14 cellular contexts compared by ENCODE assay signal in genomic region chr10:80496555-80497172, GRCh38. TPM values are rescaled to one million over a fixed set of nuclear protein-coding genes. Genes with fewer than 3 reads are reported as not detected.
DNase-seq lines count a peak whose midpoint lies in the region; ATAC-seq, FAIRE-seq and TF ChIP-seq lines count a peak whose summit lies in the region.
"Had no signal": no experiment of that assay in that cellular context is flagged by ENCODE, and none has a peak within 500 bp of the region (broad histone marks: within the 10 kb centered on the region; RNA-seq: fewer than 3 reads in every experiment).

No MANE protein-coding gene starts in this region.

- peaks cover 5 to 17% of the 10 kb centered on the region in 2 experiments; a peak in 4 of 5 replicates for H3K36me3 ChIP-seq in HepG2 (replicated peaks in 1 of 2; ENCODE audit: control insufficient read depth in 1 of 2, insufficient read depth in 2 of 2, low read length in 2 of 2)
- H3K36me3 ChIP-seq in right lobe of liver: no peaks in the 10 kb centered on the region
- H3K36me3 ChIP-seq in GM12878 (ENCODE audit: control insufficient read depth in 2 of 2, insufficient read depth in 2 of 2, low read length in 1 of 2): peaks cover 2 to 5% of the 10 kb centered on the region in 2 experiments; a peak in 2 of 4 replicates
- peaks cover 0 to 7% (median 0%) of the 10 kb centered on the region in 3 experiments for H3K36me3 ChIP-seq in naive thymus-derived CD4-positive, alpha-beta T cell (ENCODE audit: control insufficient read depth in 2 of 3, insufficient read depth in 3 of 3, low read length in 3 of 3)

- no peak overlapping the region for H3K4me3 ChIP-seq in HepG2 (replicated peaks in 1 of 3; ENCODE audit: insufficient read depth in 1 of 3, low read depth in 2 of 3, low read length in 3 of 3)
- no peak overlapping the region for H3K4me3 ChIP-seq in right lobe of liver
- H3K4me3 ChIP-seq in GM12878: no peak overlapping the region
- no peak overlapping the region for H3K4me3 ChIP-seq in naive thymus-derived CD4-positive, alpha-beta T cell (ENCODE audit: low read length)

- H4K20me1 ChIP-seq in HepG2 (ENCODE audit: insufficient read depth, low read length) (no peaks in the 10 kb centered on the region), GM12878 (ENCODE audit: control insufficient read depth, insufficient read depth) (no peaks in the 10 kb centered on the region)

- BruUV-seq in HepG2 (replicated peaks; lab: Mats Ljungman, UMichigan): no TSS peak
- BruUV-seq in GM12878 (replicated peaks; lab: Mats Ljungman, UMichigan): no TSS peak

- FAIRE-seq in HepG2 (lab: Jason Lieb, UNC) (no peak), GM12878 (lab: Jason Lieb, UNC) (no peak)
- FAIRE-seq: GM12892 had no signal

- TF ChIP-seq POLR2A in HepG2 (IDR thresholded peaks at IDR 0.05; ENCODE audit: insufficient read depth in 1 of 2, low read depth in 2 of 2, low read length in 2 of 2) (no peak), right lobe of liver (IDR thresholded peaks at IDR 0.05) (no peak), GM12878 (IDR thresholded peaks at IDR 0.05; ENCODE audit: low read depth, low read length) (no peak)

- no peak for TF ChIP-seq CTCF in HepG2 (CRISPR knock-in tag; IDR thresholded peaks at IDR 0.05)
- TF ChIP-seq CTCF in right lobe of liver (IDR thresholded peaks at IDR 0.05): no peak
- no peak for TF ChIP-seq CTCF in GM12878 (IDR thresholded peaks at IDR 0.05 in 2 of 3, conservative IDR thresholded peaks at IDR 0.05 in 1 of 3; ENCODE audit: control insufficient read depth in 2 of 3, extremely low read depth in 1 of 3, insufficient read depth in 1 of 3, low read depth in 3 of 3, low read length in 3 of 3)

- no peaks in the 10 kb centered on the region for H3K27me3 Mint-ChIP-seq in naive thymus-derived CD4-positive, alpha-beta T cell
- H3K27me3 Mint-ChIP-seq: progenitor cell of endocrine pancreas had no signal

- in situ Hi-C loops in HepG2 (cut with HindIII; ENCODE audit: extremely low pct_ligation_motif_present, low pct_unique_long_range_greater_than_20kb) (no loop called here), GM12878 (cut with MboI) (no loop called here)

- TF ChIP-seq RAD21 in HepG2 (CRISPR knock-in tag; IDR thresholded peaks at IDR 0.05) (no peak), GM12878 (IDR thresholded peaks at IDR 0.05; ENCODE audit: insufficient read depth, low read depth, low read length) (no peak)

- peaks cover 0 to 10% (median 6%) of the 10 kb centered on the region in 11 donors for H3K9me3 Mint-ChIP-seq in naive thymus-derived CD4-positive, alpha-beta T cell

- RAD21 ChIA-PET in GM12878 (lab: Charles Lee; ENCODE audit: unreplicated experiment): interaction anchor here (13.9 kb wide), 1 partner anchor 32 kb away, joined by 412 read pairs; the partner anchor contains the start of gene TSPAN14

- POLR2A ChIA-PET in HepG2 (lab: Yijun Ruan, JAX): interaction anchor here (3.2 kb wide), 1 partner anchor 32 kb away, joined by 25 read pairs; no protein-coding TSS in a partner anchor
- POLR2A ChIA-PET in GM12878 (lab: Charles Lee): interaction anchor here (0.6 to 1.0 kb wide), 3 partner anchors 37 to 400 kb away, joined by 3 read pairs; no protein-coding TSS in a partner anchor
- POLR2A ChIA-PET in naive thymus-derived CD4-positive, alpha-beta T cell (lab: Charles Lee): interaction anchor here (0.9 to 11.4 kb wide), 4 partner anchors 9 to 39 kb away, joined by 4 to 582 read pairs (median 98); partner anchors contain the start of gene TSPAN14

- peaks cover 86 to 100% (median 97%) of the 10 kb centered on the region in 7 donors for H3K4me1 Mint-ChIP-seq in naive thymus-derived CD4-positive, alpha-beta T cell

- SMC1A ChIA-PET in GM12878 (lab: Charles Lee; ENCODE audit: uncharacterized antibody, unreplicated experiment): interaction anchor here (0.6 to 21.2 kb wide), 4 partner anchors 8 to 103 kb away, joined by 3 to 1038 read pairs (median 4); partner anchors contain the start of gene TSPAN14

- H3K27ac ChIP-seq in HepG2 (ENCODE audit: extremely low read length, insufficient read depth, low read length) (peak overlapping the region; percentile 90), right lobe of liver (peak overlapping the region in 1 of 3 donors; percentile 87), GM12878 (ENCODE audit: control insufficient read depth, insufficient read depth) (no peak overlapping the region)
- H3K27ac ChIP-seq in naive thymus-derived CD4-positive, alpha-beta T cell (ENCODE audit: low read depth, low read length): peak overlapping the region; percentile 59
- H3K27ac ChIP-seq: WERI-Rb-1 had no signal

- CTCF ChIA-PET in HepG2 (lab: Yijun Ruan, JAX; ENCODE audit: low intra/inter-chr PET ratio, low total read pairs): no interaction called here
- CTCF ChIA-PET in GM12878 (lab: Yijun Ruan, JAX): interaction anchor here (2.1 to 21.6 kb wide), 3 partner anchors 9 to 53 kb away, joined by 16 to 852 read pairs (median 402); partner anchors contain the start of gene TSPAN14
- CTCF ChIA-PET in naive thymus-derived CD4-positive, alpha-beta T cell (lab: Charles Lee): interaction anchor here (1.2 to 21.4 kb wide), 3 partner anchors 9 to 40 kb away, joined by 4 to 839 read pairs (median 5); partner anchors contain the start of gene TSPAN14

- H3K4me1 ChIP-seq in HepG2 (ENCODE audit: insufficient read depth, low read length): peaks cover 100% of the 10 kb centered on the region
- H3K4me1 ChIP-seq in right lobe of liver: peaks cover 0 to 88% (median 45%) of the 10 kb centered on the region in 4 donors
- H3K4me1 ChIP-seq in GM12878 (ENCODE audit: control insufficient read depth, insufficient read depth, low read length): peaks cover 54% of the 10 kb centered on the region
- peaks cover 93 to 98% of the 10 kb centered on the region in 2 donors for H3K4me1 ChIP-seq in naive thymus-derived CD4-positive, alpha-beta T cell (ENCODE audit: control insufficient read depth in 2 of 2, insufficient read depth in 2 of 2, low read length in 2 of 2)

- intact Hi-C loops in HepG2 (cut with micrococcal nuclease; ENCODE audit: unreplicated experiment) (no loop called here), right lobe of liver (cut with DNase I) (no loop called here), GM12878 (cut with micrococcal nuclease; ENCODE audit: unreplicated experiment) (no loop called here)
- intact Hi-C loops in naive thymus-derived CD4-positive, alpha-beta T cell (cut with micrococcal nuclease): loop anchor here (1.0 kb wide), 2 partner anchors 8 kb away; no protein-coding TSS in a partner anchor

- DNase-seq in HepG2 (ENCODE audit: low spot score) (no peak), right lobe of liver (no peak), GM12878 (ENCODE audit: low read depth, low spot score) (no peak), NAMALWA (ENCODE audit: low spot score) (no peak), dermis blood vessel endothelial cell (no peak), COLO668 (lab: John Stamatoyannopoulos, UW; ENCODE audit: unreplicated experiment) (no peak)
- no peak for DNase-seq in naive thymus-derived CD4-positive, alpha-beta T cell
- DNase-seq: GOT3, NCI-H2107, WERI-Rb-1 had no signal

- 97% methylated on average over 4 of the region's 4 CpGs for WGBS in HepG2 (ENCODE audit: low lambda C conversion rate)
- 78% methylated on average over 4 of the region's 4 CpGs for WGBS in right lobe of liver (ENCODE audit: insufficient coverage, low coverage, low lambda C conversion rate, missing lambda C conversion rate)
- 92% methylated on average over 4 of the region's 4 CpGs for WGBS in GM12878 (ENCODE audit: insufficient coverage, insufficient replicate concordance, low lambda C conversion rate, missing lambda C conversion rate)

- no peak for TF ChIP-seq EP300 in HepG2 (IDR thresholded peaks at IDR 0.05; ENCODE audit: low read depth in 2 of 2, low read length in 2 of 2)
- TF ChIP-seq EP300 in HepG2 (CRISPR knock-in tag; IDR thresholded peaks at IDR 0.05; ENCODE audit: borderline replicate concordance): no peak
- TF ChIP-seq EP300 in GM12878 (IDR thresholded peaks at IDR 0.05; ENCODE audit: borderline replicate concordance in 1 of 2, control insufficient read depth in 1 of 2, low read depth in 2 of 2, low read length in 2 of 2): no peak

- H3K4me3 Mint-ChIP-seq in naive thymus-derived CD4-positive, alpha-beta T cell: peak overlapping the region; percentile 76 to 92 (median 82)

- H3K27ac Mint-ChIP-seq in naive thymus-derived CD4-positive, alpha-beta T cell: peak overlapping the region; percentile 67 to 99 (median 89)
- H3K27ac Mint-ChIP-seq: progenitor cell of endocrine pancreas had no signal

- H3K27me3 ChIP-seq in HepG2 (ENCODE audit: control insufficient read depth in 1 of 2, insufficient read depth in 2 of 2, low read length in 2 of 2) (no peaks in the 10 kb centered on the region), right lobe of liver (no peaks in the 10 kb centered on the region), GM12878 (replicated peaks in 1 of 2; ENCODE audit: control insufficient read depth in 2 of 2, insufficient read depth in 2 of 2, low read length in 1 of 2) (no peaks in the 10 kb centered on the region)
- H3K27me3 ChIP-seq in naive thymus-derived CD4-positive, alpha-beta T cell (ENCODE audit: control insufficient read depth in 2 of 2, insufficient read depth in 2 of 2, low read length in 2 of 2): no peaks in the 10 kb centered on the region

- no peak overlapping the region for H3K4me2 ChIP-seq in HepG2 (ENCODE audit: low read depth, low read length)
- H3K4me2 ChIP-seq in GM12878 (ENCODE audit: control insufficient read depth, insufficient read depth): no peak overlapping the region

- ATAC-seq in HepG2 (no peak), right lobe of liver (no peak), GM12878 (no peak), GM19035 (IDR thresholded peaks at IDR 0.05; ENCODE audit: unreplicated experiment) (no peak)
- no peak for ATAC-seq in naive thymus-derived CD4-positive, alpha-beta T cell

- H3K36me3 Mint-ChIP-seq in naive thymus-derived CD4-positive, alpha-beta T cell: peaks cover 11 to 67% (median 37%) of the 10 kb centered on the region in 5 donors

- H2AFZ ChIP-seq in HepG2 (ENCODE audit: low read length): no peak overlapping the region
- no peak overlapping the region for H2AFZ ChIP-seq in GM12878 (ENCODE audit: control insufficient read depth, low read depth, low read length)

- H3K9me3 ChIP-seq in HepG2 (ENCODE audit: low read length) (no peaks in the 10 kb centered on the region), right lobe of liver (no peaks in the 10 kb centered on the region), GM12878 (replicated peaks; ENCODE audit: control insufficient read depth, insufficient read depth, low read length) (no peaks in the 10 kb centered on the region; the same call in 2 of the 3 replicates)
- no peaks in the 10 kb centered on the region for H3K9me3 ChIP-seq in naive thymus-derived CD4-positive, alpha-beta T cell (ENCODE audit: control insufficient read depth in 2 of 3, low read length in 3 of 3)

- H3K79me2 ChIP-seq in HepG2 (ENCODE audit: insufficient read depth, low read length): peaks cover 78% of the 10 kb centered on the region
- peaks cover 50% of the 10 kb centered on the region for H3K79me2 ChIP-seq in GM12878 (ENCODE audit: control insufficient read depth, insufficient read depth, low read length)

- H3K9ac ChIP-seq in HepG2 (ENCODE audit: insufficient read depth, low read depth, low read length) (no peak overlapping the region), GM12878 (ENCODE audit: control insufficient read depth, insufficient read depth, low read length) (no peak overlapping the region)

RNA-seq across cellular contexts. Expression of gene SH2D4B, which starts 41.0 kb away (rescaled TPM):
- total RNA-seq in HepG2 (2016; rRNA removed; fragmentation: Illumina TruSeq; extraction: Trizol) (not detected in 2 replicates), right lobe of liver (not detected), GM12878 (2014; rRNA removed) (0.05 and 0.06 TPM in 2 replicates), GM12878 (2014; rRNA removed; fragmentation: Illumina TruSeq; extraction: Trizol) (not detected in 2 replicates), GM12878 (2021) (0.13 and 0.19 TPM in 2 replicates), dermis blood vessel endothelial cell (0.05 and 0.34 TPM in 2 replicates)
- total RNA-seq in HepG2 (2016; cell fraction: cytosol; rRNA removed; fragmentation: Illumina TruSeq; extraction: Trizol; ENCODE audit: low read depth): 0.09 TPM in 1 of 2 replicates, not detected in the other
- not detected in 2 replicates for total RNA-seq in HepG2 (2016; cell fraction: insoluble cytoplasmic fraction; rRNA removed; fragmentation: Illumina TruSeq; extraction: Trizol)
- total RNA-seq in HepG2 (2016; cell fraction: membrane; rRNA removed; fragmentation: Illumina TruSeq; extraction: Trizol): not detected in 2 replicates
- 0.09 TPM in 1 of 2 replicates, not detected in the other for total RNA-seq in HepG2 (2016; cell fraction: nucleus; rRNA removed; fragmentation: Illumina TruSeq; extraction: Trizol)
- polyA plus RNA-seq in HepG2 (2011; rRNA removed) (not detected in 2 replicates), GM12878 (2011; rRNA removed) (0.14 TPM in 2 replicates), GM12878 (2014; fragmentation: Illumina TruSeq; extraction: Trizol) (not detected in 2 replicates), GM12878 (2014; fragmentation: Nextera tagmentation; extraction: Ambion mirVana) (not detected), GM12878 (2014; rRNA removed) (0.04 TPM in 1 of 2 replicates, not detected in the other), GM12878 (2016; fragmentation: Nextera tagmentation; extraction: Ambion mirVana) (under 1 TPM in 1 of 2 experiments, not detected in 1; 0.21 TPM)
- not detected in 2 replicates for polyA plus RNA-seq in HepG2 (2011; cell fraction: cytosol; rRNA removed)
- polyA plus RNA-seq in HepG2 (2011; cell fraction: nucleus; rRNA removed): 0.03 TPM in 1 of 2 replicates, not detected in the other
- polyA plus RNA-seq in HepG2 (2012): not detected in 2 replicates
- not detected in 2 replicates for polyA plus RNA-seq in HepG2 (2016; cell fraction: cytosol; fragmentation: Illumina TruSeq; extraction: Trizol; ENCODE audit: low read depth)
- polyA plus RNA-seq in HepG2 (2016; cell fraction: insoluble cytoplasmic fraction; fragmentation: Illumina TruSeq; extraction: Trizol; ENCODE audit: low read depth): not detected in 2 replicates
- not detected in 2 replicates for polyA plus RNA-seq in HepG2 (2016; cell fraction: membrane; fragmentation: Illumina TruSeq; extraction: Trizol; ENCODE audit: low read depth)
- not detected in 2 replicates for polyA plus RNA-seq in HepG2 (2016; cell fraction: nucleus; fragmentation: Illumina TruSeq; extraction: Trizol; ENCODE audit: insufficient read depth, low read depth)
- polyA minus RNA-seq in HepG2 (2011; rRNA and poly(A)+ RNA removed; ENCODE audit: low replicate concordance): 0.04 and 0.12 TPM in 2 replicates
- not detected in 2 replicates for polyA minus RNA-seq in HepG2 (2011; cell fraction: cytosol; rRNA and poly(A)+ RNA removed)
- polyA minus RNA-seq in HepG2 (2011; cell fraction: nucleus; rRNA and poly(A)+ RNA removed): not detected in 2 replicates
- total RNA-seq in GM12878 (2013; cell fraction: nucleolus; rRNA removed): 1.2 TPM in 2 replicates
- polyA plus RNA-seq in GM12878 (2011; ENCODE audit: low read depth): 0.07 TPM
- 0.08 and 0.09 TPM in 2 replicates for polyA plus RNA-seq in GM12878 (2011; cell fraction: cytosol; rRNA removed)
- 0.61 and 0.67 TPM in 2 replicates for polyA plus RNA-seq in GM12878 (2011; cell fraction: nucleus; rRNA removed)
- 0.05 and 0.13 TPM in 2 replicates for polyA plus RNA-seq in GM12878 (2012)
- polyA minus RNA-seq in GM12878 (2011; rRNA and poly(A)+ RNA removed): 0.29 and 0.52 TPM in 2 replicates
- polyA minus RNA-seq in GM12878 (2011; cell fraction: cytosol; rRNA and poly(A)+ RNA removed): 0.67 TPM in 1 of 2 replicates, not detected in the other
- 0.85 and 0.86 TPM in 2 replicates for polyA minus RNA-seq in GM12878 (2011; cell fraction: nucleus; rRNA and poly(A)+ RNA removed)
- total RNA-seq in naive thymus-derived CD4-positive, alpha-beta T cell: under 1 TPM; 0.10 to 0.51 (median 0.14) TPM
- polyA plus RNA-seq in naive thymus-derived CD4-positive, alpha-beta T cell: not detected
- total RNA-seq: M059J had no signal

RNA-seq across cellular contexts. Expression of gene TSPAN14, which starts 42.6 kb away (rescaled TPM):
- 17.4 and 24.1 TPM in 2 replicates for total RNA-seq in HepG2 (2016; rRNA removed; fragmentation: Illumina TruSeq; extraction: Trizol)
- 5.0 and 6.4 TPM in 2 replicates for total RNA-seq in HepG2 (2016; cell fraction: cytosol; rRNA removed; fragmentation: Illumina TruSeq; extraction: Trizol; ENCODE audit: low read depth)
- total RNA-seq in HepG2 (2016; cell fraction: insoluble cytoplasmic fraction; rRNA removed; fragmentation: Illumina TruSeq; extraction: Trizol): 16.0 and 24.8 TPM in 2 replicates
- total RNA-seq in HepG2 (2016; cell fraction: membrane; rRNA removed; fragmentation: Illumina TruSeq; extraction: Trizol): 15.7 and 18.1 TPM in 2 replicates
- total RNA-seq in HepG2 (2016; cell fraction: nucleus; rRNA removed; fragmentation: Illumina TruSeq; extraction: Trizol): 28.9 and 38.5 TPM in 2 replicates
- polyA plus RNA-seq in HepG2 (2011; rRNA removed): 73.8 and 80.6 TPM in 2 replicates
- 66.9 and 68.7 TPM in 2 replicates for polyA plus RNA-seq in HepG2 (2011; cell fraction: cytosol; rRNA removed)
- 64.3 and 75.0 TPM in 2 replicates for polyA plus RNA-seq in HepG2 (2011; cell fraction: nucleus; rRNA removed)
- polyA plus RNA-seq in HepG2 (2012): 36.4 and 39.6 TPM in 2 replicates
- 6.7 and 7.8 TPM in 2 replicates for polyA plus RNA-seq in HepG2 (2016; cell fraction: cytosol; fragmentation: Illumina TruSeq; extraction: Trizol; ENCODE audit: low read depth)
- 19.6 and 25.9 TPM in 2 replicates for polyA plus RNA-seq in HepG2 (2016; cell fraction: insoluble cytoplasmic fraction; fragmentation: Illumina TruSeq; extraction: Trizol; ENCODE audit: low read depth)
- polyA plus RNA-seq in HepG2 (2016; cell fraction: membrane; fragmentation: Illumina TruSeq; extraction: Trizol; ENCODE audit: low read depth): 15.4 and 16.2 TPM in 2 replicates
- 59.1 and 62.2 TPM in 2 replicates for polyA plus RNA-seq in HepG2 (2016; cell fraction: nucleus; fragmentation: Illumina TruSeq; extraction: Trizol; ENCODE audit: insufficient read depth, low read depth)
- polyA minus RNA-seq in HepG2 (2011; rRNA and poly(A)+ RNA removed; ENCODE audit: low replicate concordance): 22.0 and 139 TPM in 2 replicates
- polyA minus RNA-seq in HepG2 (2011; cell fraction: cytosol; rRNA and poly(A)+ RNA removed): 48.1 and 54.0 TPM in 2 replicates
- 39.9 and 48.0 TPM in 2 replicates for polyA minus RNA-seq in HepG2 (2011; cell fraction: nucleus; rRNA and poly(A)+ RNA removed)
- total RNA-seq in right lobe of liver: 10 to 100 TPM; 22.1 to 39.0 (median 28.4) TPM
- 100 and 110 TPM in 2 replicates for total RNA-seq in GM12878 (2013; cell fraction: nucleolus; rRNA removed)
- total RNA-seq in GM12878 (2014; rRNA removed): 12.5 and 13.3 TPM in 2 replicates
- 8.0 and 8.1 TPM in 2 replicates for total RNA-seq in GM12878 (2014; rRNA removed; fragmentation: Illumina TruSeq; extraction: Trizol)
- total RNA-seq in GM12878 (2021): 30.0 and 31.7 TPM in 2 replicates
- polyA plus RNA-seq in GM12878 (2011; ENCODE audit: low read depth): 7.3 TPM
- polyA plus RNA-seq in GM12878 (2011; rRNA removed): 18.8 and 27.8 TPM in 2 replicates
- polyA plus RNA-seq in GM12878 (2011; cell fraction: cytosol; rRNA removed): 31.9 and 34.2 TPM in 2 replicates
- 45.1 and 52.6 TPM in 2 replicates for polyA plus RNA-seq in GM12878 (2011; cell fraction: nucleus; rRNA removed)
- 11.9 and 19.2 TPM in 2 replicates for polyA plus RNA-seq in GM12878 (2012)
- 8.6 and 16.9 TPM in 2 replicates for polyA plus RNA-seq in GM12878 (2014; fragmentation: Illumina TruSeq; extraction: Trizol)
- polyA plus RNA-seq in GM12878 (2014; fragmentation: Nextera tagmentation; extraction: Ambion mirVana): 1 to 10 TPM; 2.5 to 2.6 TPM
- 21.1 and 23.3 TPM in 2 replicates for polyA plus RNA-seq in GM12878 (2014; rRNA removed)
- polyA plus RNA-seq in GM12878 (2016; fragmentation: Nextera tagmentation; extraction: Ambion mirVana): 10 to 100 TPM; 19.0 to 22.0 TPM
- 21.3 and 31.5 TPM in 2 replicates for polyA minus RNA-seq in GM12878 (2011; rRNA and poly(A)+ RNA removed)
- polyA minus RNA-seq in GM12878 (2011; cell fraction: cytosol; rRNA and poly(A)+ RNA removed): 8.9 and 10.2 TPM in 2 replicates
- 17.2 and 26.6 TPM in 2 replicates for polyA minus RNA-seq in GM12878 (2011; cell fraction: nucleus; rRNA and poly(A)+ RNA removed)
- 100 to 1,000 TPM; 135 to 165 (median 160) TPM for total RNA-seq in naive thymus-derived CD4-positive, alpha-beta T cell
- polyA plus RNA-seq in naive thymus-derived CD4-positive, alpha-beta T cell: 100 to 1,000 TPM; 179 to 386 TPM
- total RNA-seq in dermis blood vessel endothelial cell: 91.0 and 148 TPM in 2 replicates

Comparison
In these comparisons a context has a peak if more than half of its experiments do, and no peak if none do; other contexts are left out.
1. intact Hi-C loops: an anchor here in naive thymus-derived CD4-positive, alpha-beta T cell (1.0 kb wide); none called in HepG2, right lobe of liver and GM12878.
2. Of the 75 proteins assayed by ChIP-seq in both HepG2 and GM12878: peak only in HepG2: none; only in GM12878: CBX5; in both: none; in neither: 74.